ENCODE assay signal across 6 cellular contexts in the genomic region with DNA sequence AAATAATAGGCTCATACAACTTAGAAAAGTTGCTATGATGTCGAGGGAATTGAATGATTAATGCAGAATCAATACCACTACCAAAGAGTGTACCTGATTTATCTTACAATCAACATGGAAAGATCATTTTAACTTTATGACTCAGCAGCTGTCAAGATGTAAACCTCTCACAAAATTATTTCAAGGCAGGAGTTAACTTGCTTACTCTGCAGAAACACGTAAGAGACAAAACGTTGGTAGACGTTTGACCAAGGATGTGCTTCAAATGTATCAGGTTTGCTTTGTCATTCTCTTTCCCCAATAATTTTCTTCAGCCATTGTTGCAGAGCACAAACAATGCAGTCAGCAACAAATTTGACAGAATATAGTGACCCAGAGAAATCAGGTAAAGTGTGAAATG.
"Had no signal": no experiment of that assay in that cellular context is flagged by ENCODE, and none has a peak within 500 bp of the region (broad histone marks: within the 10 kb centered on the region; RNA-seq: fewer than 3 reads in every experiment).

No MANE protein-coding gene starts in this region.

- DNase-seq: IMR-90, KBM-7, KG1 had no signal

- FAIRE-seq: HTR-8/SVneo had no signal

- H3K4me2 ChIP-seq: KMS-11 had no signal

- H3K9ac ChIP-seq: KMS-11 had no signal

- H3K27ac ChIP-seq: HL-60, KMS-11 had no signal
